Comparison of ENCODE assay signal across 24 cellular contexts in the genomic region with DNA sequence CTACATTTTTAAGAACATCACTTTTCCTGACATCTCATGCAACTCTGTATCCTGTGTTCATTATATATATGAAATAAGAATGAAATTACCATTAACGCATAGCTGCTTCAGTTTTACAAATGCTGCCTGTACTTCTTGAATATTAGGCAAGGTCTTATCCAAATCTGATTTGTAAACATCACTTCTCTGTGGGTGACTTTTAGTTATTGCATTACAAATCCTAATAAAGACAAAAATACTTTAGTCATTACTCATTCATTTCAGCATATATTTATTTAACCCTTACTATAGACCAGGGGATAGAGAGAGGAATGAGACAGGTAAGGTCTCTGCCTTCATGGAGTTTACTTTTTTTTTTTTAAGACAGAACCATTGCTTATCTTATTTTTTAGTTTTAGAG. TPM values are rescaled to one million over a fixed set of nuclear protein-coding genes. Genes with fewer than 3 reads are reported as not detected.
DNase-seq lines count a peak whose midpoint lies in the region; ATAC-seq, FAIRE-seq and TF ChIP-seq lines count a peak whose summit lies in the region.
"Had no signal": no experiment of that assay in that cellular context is flagged by ENCODE, and none has a peak within 500 bp of the region (broad histone marks: within the 10 kb centered on the region; RNA-seq: fewer than 3 reads in every experiment).

No MANE protein-coding gene starts in this region.

- TF ChIP-seq CTCF in KMS-11 (conservative IDR thresholded peaks at IDR 0.05; ENCODE audit: low read depth, low read length): no peak
- TF ChIP-seq CTCF in dorsolateral prefrontal cortex (IDR thresholded peaks at IDR 0.05 in 54 of 56, conservative IDR thresholded peaks at IDR 0.05 in 2 of 56; ENCODE audit: low read depth in 1 of 56, partially characterized antibody in 56 of 56): no peak
- TF ChIP-seq CTCF in keratinocyte (optimal IDR thresholded peaks at IDR 0.05 in 1 of 3, IDR thresholded peaks at IDR 0.05 in 1 of 3, conservative IDR thresholded peaks at IDR 0.05 in 1 of 3; ENCODE audit: extremely low read depth in 1 of 3, insufficient read depth in 2 of 3, low read length in 3 of 3): no peak

- DNase-seq in CD4-positive, CD25-positive, alpha-beta regulatory T cell: no peak
- DNase-seq in dorsolateral prefrontal cortex: no peak
- DNase-seq in keratinocyte (ENCODE audit: low read depth, low spot score): no peak
- no peak for DNase-seq in SJCRH30
- DNase-seq in small intestine: no peak
- DNase-seq: activated CD8-positive, alpha-beta memory T cell treated with anti-CD3 and anti-CD28 coated beads, Interleukin-2, amount 50 U/mL, for 4 hours; activated effector memory CD4-positive, alpha-beta T cell treated with Interleukin-2 at 50 U/mL for 16 hours; left colon; MM.1S; NCI-H1436; NCI-H510A treated with DMSO at 0.1 percent for 48 hours; RPMI8226; stimulated activated CD4-positive, alpha-beta T cell treated with anti-CD3 and anti-CD28 coated beads, Interleukin-4, amount 100 ng/mL, for 4 hours; WERI-Rb-1 had no signal

- H3K9me1 ChIP-seq in keratinocyte (ENCODE audit: control insufficient read depth, extremely low read depth, insufficient read depth, low read length): no peaks in the 10 kb centered on the region

- no peaks in the 10 kb centered on the region for H4K20me1 ChIP-seq in KMS-11 (ENCODE audit: insufficient read depth)
- no peaks in the 10 kb centered on the region for H4K20me1 ChIP-seq in keratinocyte (ENCODE audit: control insufficient read depth, extremely low read depth, insufficient read depth, low read length)

- no peak overlapping the region for H3K4me3 Mint-ChIP-seq in CD4-positive, CD25-positive, alpha-beta regulatory T cell
- H3K4me3 Mint-ChIP-seq: dendritic cell treated with granulocyte-macrophage colony-stimulating factor and Interleukin-4, amounts not matched to agents 40 ng/mL and 50 ng/mL, for 4 days; memory B cell had no signal

- FAIRE-seq in keratinocyte (lab: Jason Lieb, UNC) (no peak), small intestine (lab: Jason Lieb, UNC) (no peak)
- FAIRE-seq: D721Med, GM18507 had no signal

- H3K4me1 ChIP-seq in CD4-positive, CD25-positive, alpha-beta regulatory T cell (ENCODE audit: control insufficient read depth, insufficient read depth, low read length, poor library complexity, severe bottlenecking): no peaks in the 10 kb centered on the region
- H3K4me1 ChIP-seq in KMS-11 (ENCODE audit: low read depth, poor library complexity, severe bottlenecking): peaks cover 11% of the 10 kb centered on the region
- peaks cover 14% of the 10 kb centered on the region for H3K4me1 ChIP-seq in keratinocyte (ENCODE audit: control insufficient read depth, extremely low read depth, insufficient read depth, low read length)
- H3K4me1 ChIP-seq in SJCRH30: peaks cover 3% of the 10 kb centered on the region; the same call in 1 of the 2 replicates
- no peaks in the 10 kb centered on the region for H3K4me1 ChIP-seq in small intestine (ENCODE audit: control insufficient read depth in 2 of 2, insufficient read depth in 1 of 2, low read depth in 1 of 2, low read length in 1 of 2)
- H3K4me1 ChIP-seq: HAP-1 had no signal

- H3K79me2 ChIP-seq in KMS-11 (ENCODE audit: insufficient read depth, low read depth): no peaks in the 10 kb centered on the region
- no peaks in the 10 kb centered on the region for H3K79me2 ChIP-seq in keratinocyte (ENCODE audit: control insufficient read depth, insufficient read depth, low read length)

- dilution Hi-C loops in keratinocyte (cut with MboI; ENCODE audit: extremely low pct_ligation_motif_present, low sequenced_read_pairs): no loop called here

- H3K27me3 ChIP-seq in CD4-positive, CD25-positive, alpha-beta regulatory T cell (ENCODE audit: control insufficient read depth, insufficient read depth, low read length): no peaks in the 10 kb centered on the region
- H3K27me3 ChIP-seq in KMS-11 (ENCODE audit: insufficient read depth, low read depth) (no peaks in the 10 kb centered on the region), dorsolateral prefrontal cortex (no peaks in the 10 kb centered on the region), keratinocyte (ENCODE audit: control insufficient read depth, extremely low read depth, insufficient read depth, low read length) (no peaks in the 10 kb centered on the region), SJCRH30 (no peaks in the 10 kb centered on the region), small intestine (ENCODE audit: control insufficient read depth in 2 of 2, insufficient read depth in 2 of 2, low read length in 2 of 2) (no peaks in the 10 kb centered on the region)
- H3K27me3 ChIP-seq: cardiac muscle cell had no signal

- H3K27me3 Mint-ChIP-seq in CD4-positive, CD25-positive, alpha-beta regulatory T cell: no peaks in the 10 kb centered on the region
- H3K27me3 Mint-ChIP-seq: dendritic cell treated with granulocyte-macrophage colony-stimulating factor and Interleukin-4, amounts not matched to agents 40 ng/mL and 50 ng/mL, for 4 days; memory B cell had no signal

- H3K27ac ChIP-seq in CD4-positive, CD25-positive, alpha-beta regulatory T cell (ENCODE audit: insufficient read depth, low read length, poor library complexity, severe bottlenecking): no peak overlapping the region
- H3K27ac ChIP-seq in KMS-11: peak overlapping the region; percentile 3; the same call in 1 of the 2 replicates
- peak overlapping the region in 33 of 59 donors; percentile 0 to 85 (median 61) for H3K27ac ChIP-seq in dorsolateral prefrontal cortex
- peak overlapping the region; percentile 34 for H3K27ac ChIP-seq in keratinocyte (ENCODE audit: control insufficient read depth, insufficient read depth, low read length)
- no peak overlapping the region for H3K27ac ChIP-seq in SJCRH30
- H3K27ac ChIP-seq in small intestine (ENCODE audit: low read depth in 1 of 2, low read length in 1 of 2): no peak overlapping the region
- H3K27ac ChIP-seq: C4-2B, cardiac muscle cell, WERI-Rb-1 had no signal

- peaks cover 0 to 3% (median 0%) of the 10 kb centered on the region in 4 donors for H3K4me1 Mint-ChIP-seq in CD4-positive, CD25-positive, alpha-beta regulatory T cell

- H3K36me3 Mint-ChIP-seq in CD4-positive, CD25-positive, alpha-beta regulatory T cell: peaks cover 69% of the 10 kb centered on the region

- WGBS in small intestine, 3 donors: 93 to 98% (median 96%) methylated on average over 1 of the region's 1 CpG

- intact Hi-C loops in dorsolateral prefrontal cortex (cut with DNase I): no loop called here

- H3K9me3 Mint-ChIP-seq in CD4-positive, CD25-positive, alpha-beta regulatory T cell: peaks cover 0 to 1% (median 0%) of the 10 kb centered on the region in 7 donors
- H3K9me3 Mint-ChIP-seq: dendritic cell treated with granulocyte-macrophage colony-stimulating factor and Interleukin-4, amounts not matched to agents 40 ng/mL and 50 ng/mL, for 4 days; memory B cell had no signal

- peaks cover 87% of the 10 kb centered on the region for H3K36me3 ChIP-seq in CD4-positive, CD25-positive, alpha-beta regulatory T cell (ENCODE audit: control insufficient read depth, insufficient read depth, low read length)
- H3K36me3 ChIP-seq in KMS-11 (ENCODE audit: insufficient read depth) (peaks cover 22% of the 10 kb centered on the region), keratinocyte (ENCODE audit: control insufficient read depth in 2 of 2, extremely low read depth in 1 of 2, insufficient read depth in 2 of 2, low read length in 2 of 2) (peaks cover 15 to 43% of the 10 kb centered on the region in 2 experiments), SJCRH30 (peaks cover 37% of the 10 kb centered on the region), small intestine (ENCODE audit: control insufficient read depth in 2 of 2, insufficient read depth in 2 of 2, low read length in 2 of 2) (peaks cover 9 to 33% of the 10 kb centered on the region in 2 donors)

- no peaks in the 10 kb centered on the region for H3K9me3 ChIP-seq in CD4-positive, CD25-positive, alpha-beta regulatory T cell (ENCODE audit: control insufficient read depth in 2 of 2, low read length in 2 of 2)
- H3K9me3 ChIP-seq in keratinocyte (ENCODE audit: control insufficient read depth, low read depth, low read length): no peaks in the 10 kb centered on the region
- H3K9me3 ChIP-seq in SJCRH30 (replicated peaks): 0 out of 2 replicates have a peak, but pooled peaks cover under 1% of the 10 kb centered on the region
- H3K9me3 ChIP-seq in small intestine (ENCODE audit: control insufficient read depth, low read depth): no peaks in the 10 kb centered on the region
- H3K9me3 ChIP-seq: HAP-1 had no signal

- peak overlapping the region in 2 of 3 donors; percentile 12 to 32 for H3K27ac Mint-ChIP-seq in CD4-positive, CD25-positive, alpha-beta regulatory T cell

- H3K4me2 ChIP-seq in KMS-11 (no peak overlapping the region), keratinocyte (ENCODE audit: control insufficient read depth, extremely low read depth, insufficient read depth, low read depth, low read length) (no peak overlapping the region)

- H3K9ac ChIP-seq in KMS-11 (no peak overlapping the region), keratinocyte (ENCODE audit: control insufficient read depth, extremely low read depth, insufficient read depth, low read length) (no peak overlapping the region)

- no peak for ATAC-seq in CD4-positive, CD25-positive, alpha-beta regulatory T cell (ENCODE audit: low read depth in 2 of 2)
- ATAC-seq in GM21825 (IDR thresholded peaks at IDR 0.05; ENCODE audit: unreplicated experiment) (no peak), GM18498 (IDR thresholded peaks at IDR 0.05; ENCODE audit: unreplicated experiment) (no peak)

- H2AFZ ChIP-seq in KMS-11 (ENCODE audit: low read depth) (no peak overlapping the region), keratinocyte (ENCODE audit: control insufficient read depth, low read length) (no peak overlapping the region)

- no peak overlapping the region for H3K4me3 ChIP-seq in CD4-positive, CD25-positive, alpha-beta regulatory T cell (ENCODE audit: low read depth, low read length)
- H3K4me3 ChIP-seq in KMS-11 (IDR thresholded peaks at IDR 0.05; ENCODE audit: insufficient read depth, low read depth, low read length) (no peak overlapping the region), dorsolateral prefrontal cortex (no peak overlapping the region), keratinocyte (ENCODE audit: control insufficient read depth in 2 of 3, extremely low read depth in 1 of 3, insufficient read depth in 2 of 3, low read depth in 1 of 3, low read length in 3 of 3) (no peak overlapping the region), SJCRH30 (no peak overlapping the region), small intestine (ENCODE audit: low read depth in 1 of 2, low read length in 2 of 2) (no peak overlapping the region)
- H3K4me3 ChIP-seq: cardiac muscle cell, HAP-1 had no signal

RNA-seq across cellular contexts. Expression of a gene that starts 36.8 kb away (rescaled TPM):
- 36.5 TPM for total RNA-seq in CD4-positive, CD25-positive, alpha-beta regulatory T cell
- polyA plus RNA-seq in CD4-positive, CD25-positive, alpha-beta regulatory T cell: 1 to 10 TPM; 6.1 to 7.3 (median 6.6) TPM
- total RNA-seq in dorsolateral prefrontal cortex: 100 to 1,000 TPM in 13 of 120 experiments, 10 to 100 TPM in 107; 33.2 to 154 (median 67.8) TPM
- polyA plus RNA-seq in keratinocyte (10.8 to 16.2 TPM (median 15.5 TPM) in 3 replicates), small intestine (10 to 100 TPM; 11.0 to 26.8 (median 17.8) TPM)
- 2.5 TPM for polyA plus RNA-seq in keratinocyte (2011; ENCODE audit: low read depth)
- 8.1 and 13.5 TPM in 2 replicates for polyA plus RNA-seq in keratinocyte (2011; cell fraction: cytosol; rRNA removed)
- polyA plus RNA-seq in keratinocyte (2011; cell fraction: nucleus; rRNA removed): 15.2 and 18.7 TPM in 2 replicates
- 5.2 and 10.5 TPM in 2 replicates for polyA plus RNA-seq in keratinocyte (2012; ENCODE audit: low replicate concordance)
- 8.4 to 24.5 TPM (median 14.5 TPM) in 3 replicates for polyA minus RNA-seq in keratinocyte
- 18.2 TPM for polyA minus RNA-seq in keratinocyte (2011; cell fraction: cytosol; rRNA and poly(A)+ RNA removed)
- 15.9 and 32.6 TPM in 2 replicates for polyA minus RNA-seq in keratinocyte (2011; cell fraction: nucleus; rRNA and poly(A)+ RNA removed)
- total RNA-seq in SJCRH30 (2014; rRNA removed; shearing (Covaris generic)): 10.6 and 11.4 TPM in 2 replicates

RNA-seq across cellular contexts. Expression of a gene that starts 51.0 kb away (rescaled TPM):
- 10.6 TPM for total RNA-seq in CD4-positive, CD25-positive, alpha-beta regulatory T cell
- 1 to 10 TPM; 2.4 to 6.0 (median 4.1) TPM for polyA plus RNA-seq in CD4-positive, CD25-positive, alpha-beta regulatory T cell
- total RNA-seq in dorsolateral prefrontal cortex: 10 to 100 TPM; 30.1 to 55.7 (median 39.8) TPM
- polyA plus RNA-seq in keratinocyte: 9.7 to 17.2 TPM (median 16.6 TPM) in 3 replicates
- 7.9 TPM for polyA plus RNA-seq in keratinocyte (2011; ENCODE audit: low read depth)
- polyA plus RNA-seq in keratinocyte (2011; cell fraction: cytosol; rRNA removed): 6.9 and 12.3 TPM in 2 replicates
- 30.7 and 33.9 TPM in 2 replicates for polyA plus RNA-seq in keratinocyte (2011; cell fraction: nucleus; rRNA removed)
- polyA plus RNA-seq in keratinocyte (2012; ENCODE audit: low replicate concordance): 8.4 and 10.9 TPM in 2 replicates
- polyA minus RNA-seq in keratinocyte: 9.2 to 12.9 TPM (median 9.8 TPM) in 3 replicates
- polyA minus RNA-seq in keratinocyte (2011; cell fraction: cytosol; rRNA and poly(A)+ RNA removed): 10.7 TPM
- polyA minus RNA-seq in keratinocyte (2011; cell fraction: nucleus; rRNA and poly(A)+ RNA removed): 9.7 and 21.3 TPM in 2 replicates
- 21.5 TPM in 2 replicates for total RNA-seq in SJCRH30 (2014; rRNA removed; shearing (Covaris generic))
- 1 to 10 TPM; 3.2 to 9.2 (median 8.4) TPM for polyA plus RNA-seq in small intestine

Comparison
In these comparisons a context has a peak if more than half of its experiments do, and no peak if none do; other contexts are left out.
1. H3K27ac ChIP-seq: peak in KMS-11 (single experiment), dorsolateral prefrontal cortex (33 of 59) and keratinocyte (single experiment); none in CD4-positive, CD25-positive, alpha-beta regulatory T cell (single experiment), SJCRH30 (single experiment) and small intestine (0 of 2).